25 cellular contexts compared by ENCODE assay signal in genomic region chr2:168694173-168694572, GRCh38.
"Had no signal": no experiment of that assay in that cellular context is flagged by ENCODE, and none has a peak within 500 bp of the region (broad histone marks: within the 10 kb centered on the region; RNA-seq: fewer than 3 reads in every experiment).

No MANE protein-coding gene starts in this region.

- H3K27ac ChIP-seq: epithelial cell of prostate, gastrocnemius medialis, hepatocyte, left lung, neutrophil, parathyroid adenoma, right lobe of liver, tibial nerve, upper lobe of right lung, uterus had no signal

- H3K36me3 ChIP-seq: gastrocnemius medialis, upper lobe of right lung, uterus had no signal

- H3K4me1 ChIP-seq: left lung, parathyroid adenoma, upper lobe of right lung had no signal

- H3K4me3 ChIP-seq: gastrocnemius medialis, hepatocyte, left lung, mucosa of descending colon, right lobe of liver, tibial nerve, upper lobe of right lung, uterus had no signal

- H3K27me3 ChIP-seq: gastrocnemius medialis, hepatocyte, left lung, neutrophil, right lobe of liver, tibial nerve, upper lobe of right lung, uterus had no signal

- ATAC-seq: esophagus mucosa; gastrocnemius medialis; natural killer cell treated with Interleukin-12 subunit alpha and Interleukin-12 subunit beta and Interleukin-15 and Interleukin-18, amount 100 ng/mL, for 72 hours; right lobe of liver; stimulated activated naive CD8-positive, alpha-beta T cell treated with anti-CD3 and anti-CD28 coated beads, Interleukin-15, amount 100 ng/mL, for 72 hours had no signal

- H3K9ac ChIP-seq: parathyroid adenoma had no signal

- DNase-seq: effector CD8-positive, alpha-beta T cell; endodermal cell; foreskin fibroblast; gastrocnemius medialis; head of caudate nucleus; kidney; left lung; mesenchymal stem cell; naive B cell; right lobe of liver; stimulated activated CD4-positive, alpha-beta T cell treated with anti-CD3 and anti-CD28 coated beads, Interleukin-15, amount 100 ng/mL, for 24 hours; stimulated activated CD4-positive, alpha-beta T cell treated with anti-CD3 and anti-CD28 coated beads, Interleukin-4, amount 100 ng/mL, for 1 hour; stimulated activated CD8-positive, alpha-beta memory T cell treated with anti-CD3 and anti-CD28 coated beads, Interleukin-4, amount 100 ng/mL, for 48 hours; stimulated activated naive CD4-positive, alpha-beta T cell; stimulated activated naive CD8-positive, alpha-beta T cell treated with anti-CD3 and anti-CD28 coated beads, Interleukin-15, amount 100 ng/mL, for 72 hours; upper lobe of right lung; uterus had no signal

- H3K9me3 ChIP-seq: gastrocnemius medialis, left lung, mucosa of descending colon, neutrophil, right lobe of liver, tibial nerve, upper lobe of right lung, uterus had no signal
